8 cellular contexts compared by ENCODE assay signal in genomic region chr16:28925386-28926228, GRCh38. TPM values are rescaled to one million over a fixed set of nuclear protein-coding genes. Genes with fewer than 3 reads are reported as not detected.
DNase-seq lines count a peak whose midpoint lies in the region; ATAC-seq and TF ChIP-seq lines count a peak whose summit lies in the region.

No MANE protein-coding gene starts in this region.

- CTCF ChIA-PET in CD8-positive, alpha-beta memory T cell (lab: Charles Lee): interaction anchor here (8.9 kb wide), 1 partner anchor 19 kb away, joined by 55 read pairs; no protein-coding TSS in a partner anchor

- POLR2A ChIA-PET in CD8-positive, alpha-beta memory T cell (lab: Charles Lee): interaction anchor here (0.6 to 2.6 kb wide), 7 partner anchors 11 to 612 kb away, joined by 3 to 10 read pairs (median 3); partner anchors contain the start of genes ATXN2L and NFATC2IP

- no peaks in the 10 kb centered on the region for H3K27me3 ChIP-seq in CD8-positive, alpha-beta memory T cell (ENCODE audit: insufficient read depth, low read length, poor library complexity, severe bottlenecking)
- no peaks in the 10 kb centered on the region for H3K27me3 ChIP-seq in thymus (ENCODE audit: control insufficient read depth, insufficient read depth)

- DNase-seq in CD8-positive, alpha-beta memory T cell: peak; percentile 70 to 89 (median 85)
- DNase-seq in HPDE6-E6E7 (ENCODE audit: extremely low spot score) (peak; percentile 54), RPMI8226 (peak; percentile 81), germinal center (ENCODE audit: low spot score) (peak; percentile 55), osteocyte (ENCODE audit: extremely low spot score, unreplicated experiment) (no peak)
- peak; percentile 74 for DNase-seq in activated gamma-delta T cell treated with anti-CD3 and anti-CD28 coated beads, Interleukin-2, amount 50 U/mL, for 16 hours (ENCODE audit: low read depth)

- 2% methylated on average over 48 of the region's 48 CpGs for WGBS in thymus

- peaks cover 2 to 21% (median 4%) of the 10 kb centered on the region in 3 donors for H3K36me3 Mint-ChIP-seq in CD8-positive, alpha-beta memory T cell
- no peaks in the 10 kb centered on the region for H3K36me3 Mint-ChIP-seq in osteocyte (ENCODE audit: unreplicated experiment)

- H3K4me3 Mint-ChIP-seq in CD8-positive, alpha-beta memory T cell: peak overlapping the region; percentile 86 to 98 (median 94)
- H3K4me3 Mint-ChIP-seq in osteocyte (ENCODE audit: unreplicated experiment): peak overlapping the region; percentile 93

- peaks cover 19 to 30% (median 20%) of the 10 kb centered on the region in 3 donors for H3K4me1 Mint-ChIP-seq in CD8-positive, alpha-beta memory T cell
- peaks cover 10% of the 10 kb centered on the region for H3K4me1 Mint-ChIP-seq in osteocyte (ENCODE audit: unreplicated experiment)

- H3K27me3 Mint-ChIP-seq in CD8-positive, alpha-beta memory T cell: peaks cover 0 to 2% of the 10 kb centered on the region in 2 donors
- H3K27me3 Mint-ChIP-seq in osteocyte (ENCODE audit: unreplicated experiment): no peaks in the 10 kb centered on the region

- ATAC-seq in GM19452 (IDR thresholded peaks at IDR 0.05; ENCODE audit: unreplicated experiment): peak; percentile 38

- no peaks in the 10 kb centered on the region for H3K36me3 ChIP-seq in CD8-positive, alpha-beta memory T cell (ENCODE audit: insufficient read depth, low read length)
- H3K36me3 ChIP-seq in thymus (ENCODE audit: control insufficient read depth, insufficient read depth): peaks cover 18% of the 10 kb centered on the region

- H3K9me3 ChIP-seq in CD8-positive, alpha-beta memory T cell (ENCODE audit: low read length): no peaks in the 10 kb centered on the region
- H3K9me3 ChIP-seq in thymus (ENCODE audit: control insufficient read depth): no peaks in the 10 kb centered on the region

- peaks cover 13% of the 10 kb centered on the region for H3K4me1 ChIP-seq in CD8-positive, alpha-beta memory T cell (ENCODE audit: insufficient read depth, low read length)
- H3K4me1 ChIP-seq in thymus (ENCODE audit: control insufficient read depth, insufficient read depth, low read length): peaks cover 7% of the 10 kb centered on the region

- H3K27ac Mint-ChIP-seq in CD8-positive, alpha-beta memory T cell: peak overlapping the region; percentile 91 to 99 (median 98)
- H3K27ac Mint-ChIP-seq in osteocyte (ENCODE audit: unreplicated experiment): peak overlapping the region; percentile 96

- no peak for TF ChIP-seq CTCF in osteocyte (IDR thresholded peaks at IDR 0.05)

- H3K9me3 Mint-ChIP-seq in CD8-positive, alpha-beta memory T cell: no peaks in the 10 kb centered on the region
- H3K9me3 Mint-ChIP-seq in osteocyte (ENCODE audit: unreplicated experiment): no peaks in the 10 kb centered on the region

- H3K4me3 ChIP-seq in CD8-positive, alpha-beta memory T cell (ENCODE audit: low read length): peak overlapping the region; percentile 86
- H3K4me3 ChIP-seq in thymus (ENCODE audit: low read length): peak overlapping the region; percentile 77

- H3K27ac ChIP-seq in CD8-positive, alpha-beta memory T cell (ENCODE audit: low read depth, low read length): peak overlapping the region; percentile 96
- peak overlapping the region; percentile 99 for H3K27ac ChIP-seq in thymus (ENCODE audit: low read depth)

RNA-seq across cellular contexts. Expression of gene RABEP2, which starts 0.6 kb away (rescaled TPM):
- total RNA-seq in CD8-positive, alpha-beta memory T cell: 10 to 100 TPM; 20.8 to 21.7 TPM
- 6.6 TPM for polyA plus RNA-seq in CD8-positive, alpha-beta memory T cell
- 19.3 and 20.0 TPM in 2 replicates for total RNA-seq in osteocyte
- 21.2 TPM for polyA plus RNA-seq in thymus

RNA-seq across cellular contexts. Expression of gene CD19, which starts 6.2 kb away (rescaled TPM):
- total RNA-seq in CD8-positive, alpha-beta memory T cell: not detected
- polyA plus RNA-seq in CD8-positive, alpha-beta memory T cell: not detected
- total RNA-seq in osteocyte: not detected in 2 replicates
- 16.9 TPM for polyA plus RNA-seq in thymus

RNA-seq across cellular contexts. Expression of gene NFATC2IP, which starts 25.1 kb away (rescaled TPM):
- 10 to 100 TPM; 75.1 to 77.0 TPM for total RNA-seq in CD8-positive, alpha-beta memory T cell
- 35.0 TPM for polyA plus RNA-seq in CD8-positive, alpha-beta memory T cell
- total RNA-seq in osteocyte: 34.9 and 39.5 TPM in 2 replicates
- 49.1 TPM for polyA plus RNA-seq in thymus

RNA-seq across cellular contexts. Expression of gene ATP2A1, which starts 47.3 kb away (rescaled TPM):
- 1 to 10 TPM; 1.9 to 2.1 TPM for total RNA-seq in CD8-positive, alpha-beta memory T cell
- polyA plus RNA-seq in CD8-positive, alpha-beta memory T cell: not detected
- total RNA-seq in osteocyte: 0.42 and 0.64 TPM in 2 replicates
- 1.2 TPM for polyA plus RNA-seq in thymus

RNA-seq across cellular contexts. Expression of gene SPNS1, which starts 49.0 kb away (rescaled TPM):
- 10 to 100 TPM; 36.5 to 40.9 TPM for total RNA-seq in CD8-positive, alpha-beta memory T cell
- 33.2 TPM for polyA plus RNA-seq in CD8-positive, alpha-beta memory T cell
- 89.5 and 96.6 TPM in 2 replicates for total RNA-seq in osteocyte
- 75.1 TPM for polyA plus RNA-seq in thymus
